In genomic region chr3:59995563-59995962, GRCh38 we compare ENCODE assay signal across 21 cellular contexts.
DNase-seq lines count a peak whose midpoint lies in the region; ATAC-seq and TF ChIP-seq lines count a peak whose summit lies in the region.
"Had no signal": no experiment of that assay in that cellular context is flagged by ENCODE, and none has a peak within 500 bp of the region (broad histone marks: within the 10 kb centered on the region; RNA-seq: fewer than 3 reads in every experiment).

No MANE protein-coding gene starts in this region.

- peak overlapping the region; percentile 40 for H3K27ac Mint-ChIP-seq in activated CD4-positive, alpha-beta memory T cell treated with anti-CD3 and anti-CD28 coated beads for 36 hours
- no peak overlapping the region for H3K27ac Mint-ChIP-seq in activated CD4-positive, alpha-beta memory T cell treated with anti-CD3 and anti-CD28 coated beads, Interleukin-2, amount 10 ng/mL, durations not matched to agents 7 days and 5 days
- H3K27ac Mint-ChIP-seq in CD4-positive, CD25-positive, alpha-beta regulatory T cell: peak overlapping the region; percentile 7 to 83 (median 10)
- peak overlapping the region in 3 of 5 experiments; percentile 7 to 64 (median 53) for H3K27ac Mint-ChIP-seq in brain
- H3K27ac Mint-ChIP-seq in stimulated activated memory B cell treated with anti-CD40 and anti-IgM and Interleukin-4, amounts not matched to agents 10 μg/mL and 1 μg/mL and 100 μg/mL, for 72 hours: no peak overlapping the region
- H3K27ac Mint-ChIP-seq: H9 had no signal

- no peaks in the 10 kb centered on the region for H3K36me3 ChIP-seq in CD4-positive, CD25-positive, alpha-beta regulatory T cell (ENCODE audit: control insufficient read depth, insufficient read depth, low read length)
- H3K36me3 ChIP-seq: BLaER1 treated with 17β-estradiol and CSF1 and Interleukin-3, amounts not matched to agents 10 nM and 100 nM; MG63 had no signal

- H3K27ac ChIP-seq in CD4-positive, CD25-positive, alpha-beta regulatory T cell (ENCODE audit: insufficient read depth, low read length, poor library complexity, severe bottlenecking): no peak overlapping the region
- H3K27ac ChIP-seq: A549; BLaER1 treated with 17β-estradiol and CSF1 and Interleukin-3, amounts not matched to agents 10 nM and 100 nM; RWPE1 had no signal

- TF ChIP-seq CTCF in brain (conservative IDR thresholded peaks at IDR 0.05): no peak

- H3K4me3 Mint-ChIP-seq in activated CD4-positive, alpha-beta memory T cell treated with anti-CD3 and anti-CD28 coated beads for 36 hours: no peak overlapping the region
- H3K4me3 Mint-ChIP-seq in activated CD4-positive, alpha-beta memory T cell treated with anti-CD3 and anti-CD28 coated beads, Interleukin-2, amount 10 ng/mL, durations not matched to agents 7 days and 5 days: no peak overlapping the region
- no peak overlapping the region for H3K4me3 Mint-ChIP-seq in CD4-positive, CD25-positive, alpha-beta regulatory T cell
- peak overlapping the region in 1 of 5 experiments; percentile 3 for H3K4me3 Mint-ChIP-seq in brain
- no peak overlapping the region for H3K4me3 Mint-ChIP-seq in stimulated activated memory B cell treated with anti-CD40 and anti-IgM and Interleukin-4, amounts not matched to agents 10 μg/mL and 1 μg/mL and 100 μg/mL, for 72 hours
- H3K4me3 Mint-ChIP-seq: H9 had no signal

- H3K36me3 Mint-ChIP-seq in activated CD4-positive, alpha-beta memory T cell treated with anti-CD3 and anti-CD28 coated beads for 36 hours: no peaks in the 10 kb centered on the region
- peaks cover 11% of the 10 kb centered on the region for H3K36me3 Mint-ChIP-seq in activated CD4-positive, alpha-beta memory T cell treated with anti-CD3 and anti-CD28 coated beads, Interleukin-2, amount 10 ng/mL, durations not matched to agents 7 days and 5 days (ENCODE audit: low read depth)
- H3K36me3 Mint-ChIP-seq in CD4-positive, CD25-positive, alpha-beta regulatory T cell: peaks cover 4% of the 10 kb centered on the region
- H3K36me3 Mint-ChIP-seq in brain: no peaks in the 10 kb centered on the region
- no peaks in the 10 kb centered on the region for H3K36me3 Mint-ChIP-seq in stimulated activated memory B cell treated with anti-CD40 and anti-IgM and Interleukin-4, amounts not matched to agents 10 μg/mL and 1 μg/mL and 100 μg/mL, for 72 hours

- H3K4me1 Mint-ChIP-seq in activated CD4-positive, alpha-beta memory T cell treated with anti-CD3 and anti-CD28 coated beads for 36 hours (ENCODE audit: low read depth): peaks cover 44% of the 10 kb centered on the region
- H3K4me1 Mint-ChIP-seq in activated CD4-positive, alpha-beta memory T cell treated with anti-CD3 and anti-CD28 coated beads, Interleukin-2, amount 10 ng/mL, durations not matched to agents 7 days and 5 days: peaks cover 10% of the 10 kb centered on the region
- peaks cover 5 to 53% (median 22%) of the 10 kb centered on the region in 4 donors for H3K4me1 Mint-ChIP-seq in CD4-positive, CD25-positive, alpha-beta regulatory T cell
- H3K4me1 Mint-ChIP-seq in brain: peaks cover 70% of the 10 kb centered on the region
- H3K4me1 Mint-ChIP-seq in stimulated activated memory B cell treated with anti-CD40 and anti-IgM and Interleukin-4, amounts not matched to agents 10 μg/mL and 1 μg/mL and 100 μg/mL, for 72 hours: no peaks in the 10 kb centered on the region

- no peaks in the 10 kb centered on the region for H3K27me3 ChIP-seq in CD4-positive, CD25-positive, alpha-beta regulatory T cell (ENCODE audit: control insufficient read depth, insufficient read depth, low read length)
- H3K27me3 ChIP-seq: MG63 had no signal

- DNase-seq in activated CD4-positive, alpha-beta memory T cell treated with anti-CD3 and anti-CD28 coated beads for 36 hours: no peak
- DNase-seq in activated CD4-positive, alpha-beta memory T cell treated with anti-CD3 and anti-CD28 coated beads, Interleukin-2, amount 10 ng/mL, durations not matched to agents 7 days and 5 days: no peak
- no peak for DNase-seq in CD4-positive, CD25-positive, alpha-beta regulatory T cell
- peak; percentile 66 for DNase-seq in Jurkat, Clone E6-1 (ENCODE audit: low read depth, low spot score)
- no peak for DNase-seq in anterior cingulate cortex (lab: John Stamatoyannopoulos, UW)
- DNase-seq: COR-L47, EL, H9, Karpas-422, MG63, NCI-H1092, NCI-H2081, NCI-H510A, NCI-H774, PC-3 had no signal

- no peaks in the 10 kb centered on the region for H3K27me3 Mint-ChIP-seq in activated CD4-positive, alpha-beta memory T cell treated with anti-CD3 and anti-CD28 coated beads for 36 hours
- no peaks in the 10 kb centered on the region for H3K27me3 Mint-ChIP-seq in activated CD4-positive, alpha-beta memory T cell treated with anti-CD3 and anti-CD28 coated beads, Interleukin-2, amount 10 ng/mL, durations not matched to agents 7 days and 5 days
- peaks cover 5% of the 10 kb centered on the region for H3K27me3 Mint-ChIP-seq in CD4-positive, CD25-positive, alpha-beta regulatory T cell
- peaks cover 3% of the 10 kb centered on the region for H3K27me3 Mint-ChIP-seq in brain
- H3K27me3 Mint-ChIP-seq in stimulated activated memory B cell treated with anti-CD40 and anti-IgM and Interleukin-4, amounts not matched to agents 10 μg/mL and 1 μg/mL and 100 μg/mL, for 72 hours: peaks cover 20% of the 10 kb centered on the region

- CTCF ChIA-PET in activated CD4-positive, alpha-beta memory T cell treated with anti-CD3 and anti-CD28 coated beads for 36 hours (lab: Charles Lee): no interaction called here
- CTCF ChIA-PET in activated CD4-positive, alpha-beta memory T cell treated with anti-CD3 and anti-CD28 coated beads, Interleukin-2, amount 10 ng/mL, durations not matched to agents 7 days and 5 days (lab: Charles Lee): interaction anchor here (1.5 kb wide), 1 partner anchor 15 kb away, joined by 3 read pairs; no protein-coding TSS in a partner anchor

- POLR2A ChIA-PET in activated CD4-positive, alpha-beta memory T cell treated with anti-CD3 and anti-CD28 coated beads for 36 hours (lab: Charles Lee): no interaction called here
- POLR2A ChIA-PET in activated CD4-positive, alpha-beta memory T cell treated with anti-CD3 and anti-CD28 coated beads, Interleukin-2, amount 10 ng/mL, durations not matched to agents 7 days and 5 days (lab: Charles Lee): interaction anchor here (1.4 kb wide), 1 partner anchor 15 kb away, joined by 4 read pairs; no protein-coding TSS in a partner anchor

- H3K9me3 Mint-ChIP-seq in activated CD4-positive, alpha-beta memory T cell treated with anti-CD3 and anti-CD28 coated beads for 36 hours: no peaks in the 10 kb centered on the region
- H3K9me3 Mint-ChIP-seq in activated CD4-positive, alpha-beta memory T cell treated with anti-CD3 and anti-CD28 coated beads, Interleukin-2, amount 10 ng/mL, durations not matched to agents 7 days and 5 days: no peaks in the 10 kb centered on the region
- H3K9me3 Mint-ChIP-seq in CD4-positive, CD25-positive, alpha-beta regulatory T cell: no peaks in the 10 kb centered on the region
- peaks cover 0 to 3% (median 0%) of the 10 kb centered on the region in 5 experiments for H3K9me3 Mint-ChIP-seq in brain
- H3K9me3 Mint-ChIP-seq in stimulated activated memory B cell treated with anti-CD40 and anti-IgM and Interleukin-4, amounts not matched to agents 10 μg/mL and 1 μg/mL and 100 μg/mL, for 72 hours: no peaks in the 10 kb centered on the region
- H3K9me3 Mint-ChIP-seq: H9 had no signal

- no peak overlapping the region for H3K4me3 ChIP-seq in CD4-positive, CD25-positive, alpha-beta regulatory T cell (ENCODE audit: low read depth, low read length)
- no peak overlapping the region for H3K4me3 ChIP-seq in Jurkat, Clone E6-1 (ENCODE audit: low read length)
- H3K4me3 ChIP-seq: A549; BLaER1 treated with 17β-estradiol and CSF1 and Interleukin-3, amounts not matched to agents 10 nM and 100 nM; MG63 had no signal

- H3K9me3 ChIP-seq in CD4-positive, CD25-positive, alpha-beta regulatory T cell (ENCODE audit: control insufficient read depth in 2 of 2, low read length in 2 of 2): no peaks in the 10 kb centered on the region
- H3K9me3 ChIP-seq: A549; BLaER1 treated with 17β-estradiol and CSF1 and Interleukin-3, amounts not matched to agents 10 nM and 100 nM; MG63 had no signal

- no peaks in the 10 kb centered on the region for H3K4me1 ChIP-seq in CD4-positive, CD25-positive, alpha-beta regulatory T cell (ENCODE audit: control insufficient read depth, insufficient read depth, low read length, poor library complexity, severe bottlenecking)
- H3K4me1 ChIP-seq: A549 had no signal

- intact Hi-C loops in activated CD4-positive, alpha-beta memory T cell treated with anti-CD3 and anti-CD28 coated beads for 36 hours (cut with micrococcal nuclease): loop anchor here (2.0 kb wide), 1 partner anchor 21 kb away; no protein-coding TSS in a partner anchor

- no peak for ATAC-seq in CD4-positive, CD25-positive, alpha-beta regulatory T cell (ENCODE audit: low read depth in 2 of 2)
- ATAC-seq in stimulated activated memory B cell treated with anti-CD40 and anti-IgM and Interleukin-4, amounts not matched to agents 10 μg/mL and 1 μg/mL and 100 μg/mL, for 72 hours: no peak
- no peak for ATAC-seq in HG02623 (IDR thresholded peaks at IDR 0.05; ENCODE audit: unreplicated experiment)
- ATAC-seq: A549, PC-3 had no signal

Comparison
In these comparisons a context has a peak if more than half of its experiments do, and no peak if none do; other contexts are left out.
1. H3K27ac Mint-ChIP-seq: peak in activated CD4-positive, alpha-beta memory T cell treated with anti-CD3 and anti-CD28 coated beads for 36 hours (single experiment), CD4-positive, CD25-positive, alpha-beta regulatory T cell (3 of 3) and brain (3 of 5); none in activated CD4-positive, alpha-beta memory T cell treated with anti-CD3 and anti-CD28 coated beads, Interleukin-2, amount 10 ng/mL, durations not matched to agents 7 days and 5 days (single experiment) and stimulated activated memory B cell treated with anti-CD40 and anti-IgM and Interleukin-4, amounts not matched to agents 10 μg/mL and 1 μg/mL and 100 μg/mL, for 72 hours (single experiment).